Comparison of ENCODE assay signal across 8 cellular contexts in genomic region chr17:3845754-3846738, GRCh38. TPM values are rescaled to one million over a fixed set of nuclear protein-coding genes. Genes with fewer than 3 reads are reported as not detected.
DNase-seq lines count a peak whose midpoint lies in the region; ATAC-seq and TF ChIP-seq lines count a peak whose summit lies in the region.

Gene NCBP3 (minus strand): TSS chr17:3846246. CDS start chr17:3846223, 23 bp downstream.

- H3K4me2 ChIP-seq in PC-9, result peak within 1 kb of the TSS; percentile 83

- H3K36me3 Mint-ChIP-seq in activated T-cell treated with anti-CD3 and anti-CD28 coated beads, Interleukin-2, amount 50 U/mL, for 24 hours (ENCODE audit: low read depth), result peaks cover 45% of the 10 kb centered on the region

- peaks cover 7% of the 10 kb centered on the region; the same call in 1 of the 2 replicates for H3F3A ChIP-seq in PC-9 (ENCODE audit: insufficient read depth, low read depth)

- DNase-seq in DMS79 treated with DMSO at 0.1 percent for 48 hours (lab: John Stamatoyannopoulos, UW) (peak; percentile 83), PC-9 (peak; percentile 83 to 94)
- peak; percentile 87 for DNase-seq in Jurkat, Clone E6-1 (ENCODE audit: low read depth, low spot score)
- peak; percentile 95 for DNase-seq in activated T-cell treated with anti-CD3 and anti-CD28 coated beads, Interleukin-2, amount 50 U/mL, for 24 hours
- peak; percentile 70 for DNase-seq in stimulated activated CD8-positive, alpha-beta memory T cell treated with anti-CD3 and anti-CD28 coated beads, Interleukin-7, amount 100 ng/mL, for 24 hours (ENCODE audit: low read depth)

- TF ChIP-seq CTCF in PC-9 (conservative IDR thresholded peaks at IDR 0.05), result peak; percentile 95

- no peaks in the 10 kb centered on the region for H3K36me3 ChIP-seq in PC-9 (ENCODE audit: low read depth)
- no peaks in the 10 kb centered on the region for H3K36me3 ChIP-seq in esophagus (ENCODE audit: control insufficient read depth in 2 of 2, insufficient read depth in 2 of 2, low read length in 1 of 2)
- H3K36me3 ChIP-seq in muscle layer of colon (ENCODE audit: insufficient read depth, low read length), result peaks cover 11% of the 10 kb centered on the region

- peaks cover 31% of the 10 kb centered on the region for H3K4me1 Mint-ChIP-seq in activated T-cell treated with anti-CD3 and anti-CD28 coated beads, Interleukin-2, amount 50 U/mL, for 24 hours (ENCODE audit: low read depth)

- peak within 1 kb of the TSS; percentile 37 for H3K9ac ChIP-seq in muscle layer of colon (ENCODE audit: low read length)

- peak within 1 kb of the TSS; percentile 95 for H3K27ac Mint-ChIP-seq in activated T-cell treated with anti-CD3 and anti-CD28 coated beads, Interleukin-2, amount 50 U/mL, for 24 hours

- no peaks in the 10 kb centered on the region for H3K9me3 Mint-ChIP-seq in activated T-cell treated with anti-CD3 and anti-CD28 coated beads, Interleukin-2, amount 50 U/mL, for 24 hours

- H3K9me2 ChIP-seq in PC-9 (ENCODE audit: insufficient read depth), result no peaks in the 10 kb centered on the region

- POLR2A ChIA-PET in PC-9 (lab: Charles Lee; ENCODE audit: unreplicated experiment), result interaction anchor here (0.6 to 1.2 kb wide), 8 partner anchors 90 to 564 kb away, joined by 3 to 19 read pairs (median 4); partner anchors contain the start of genes CTNS and SHPK

- H3K27me3 Mint-ChIP-seq in activated T-cell treated with anti-CD3 and anti-CD28 coated beads, Interleukin-2, amount 50 U/mL, for 24 hours, result no peaks in the 10 kb centered on the region

- H3K27me3 ChIP-seq in PC-9 (ENCODE audit: insufficient read depth, low read depth) (no peaks in the 10 kb centered on the region), esophagus (ENCODE audit: control insufficient read depth in 1 of 2, insufficient read depth in 2 of 2, low read length in 2 of 2) (no peaks in the 10 kb centered on the region), muscle layer of colon (ENCODE audit: control insufficient read depth in 1 of 2, insufficient read depth in 2 of 2, low read length in 2 of 2) (no peaks in the 10 kb centered on the region)

- peak within 1 kb of the TSS; percentile 98 for H2AFZ ChIP-seq in PC-9

- H3K27ac ChIP-seq in PC-9 (peak within 1 kb of the TSS; percentile 51), esophagus (ENCODE audit: low read depth in 2 of 2, low read length in 1 of 2) (peak within 1 kb of the TSS; percentile 74 to 79), muscle layer of colon (ENCODE audit: low read depth, low read length) (peak within 1 kb of the TSS; percentile 90)

- H3K9me3 ChIP-seq in PC-9 (ENCODE audit: insufficient read depth, low read depth) (no peaks in the 10 kb centered on the region), esophagus (ENCODE audit: control insufficient read depth in 2 of 2, insufficient read depth in 1 of 2, low read depth in 1 of 2, low read length in 1 of 2) (no peaks in the 10 kb centered on the region), muscle layer of colon (ENCODE audit: low read length) (no peaks in the 10 kb centered on the region)

- H3K4me1 ChIP-seq in PC-9 (replicated peaks; ENCODE audit: insufficient read depth) (peaks cover 10% of the 10 kb centered on the region), esophagus (ENCODE audit: control insufficient read depth in 2 of 2, insufficient read depth in 2 of 2, low read length in 1 of 2) (peaks cover 2% of the 10 kb centered on the region in 2 donors), muscle layer of colon (ENCODE audit: insufficient read depth, low read length) (peaks cover 15% of the 10 kb centered on the region)

- peak; percentile 85 for ATAC-seq in GM21619 (IDR thresholded peaks at IDR 0.05; ENCODE audit: unreplicated experiment)

- intact Hi-C loops in PC-9 (cut with micrococcal nuclease; ENCODE audit: unreplicated experiment), result loop anchor here (5.0 to 10.0 kb wide), 2 partner anchors 46 to 299 kb away; partner anchors contain the start of genes CAMKK1, CYB5D2 and ZZEF1

- BruUV-seq in PC-9 (replicated peaks; lab: Mats Ljungman, UMichigan), result no TSS peak

- peak within 1 kb of the TSS; percentile 97 for H3K4me3 Mint-ChIP-seq in activated T-cell treated with anti-CD3 and anti-CD28 coated beads, Interleukin-2, amount 50 U/mL, for 24 hours

- CTCF ChIA-PET in PC-9 (lab: Charles Lee), result interaction anchor here (0.6 to 1.2 kb wide), 14 partner anchors 9 to 219 kb away, joined by 3 to 18 read pairs (median 4); partner anchors contain the start of gene HASPIN

- H3K4me3 ChIP-seq in Jurkat, Clone E6-1 (ENCODE audit: low read length), result peak within 1 kb of the TSS; percentile 82
- H3K4me3 ChIP-seq in PC-9 (peak within 1 kb of the TSS; percentile 97), esophagus (ENCODE audit: low read depth in 1 of 2, low read length in 2 of 2) (peak within 1 kb of the TSS; percentile 69 to 86), muscle layer of colon (ENCODE audit: low read depth in 1 of 2, low read length in 2 of 2) (peak within 1 kb of the TSS; percentile 71 to 95)

- peaks cover 37% of the 10 kb centered on the region for H3K79me2 ChIP-seq in PC-9 (ENCODE audit: low read depth)

- H4K20me1 ChIP-seq in PC-9 (ENCODE audit: insufficient read depth), result peaks cover 18% of the 10 kb centered on the region; the same call in 1 of the 2 replicates

- 1% methylated on average over 71 to 84 of the region's 84 CpGs for WGBS in esophagus, 2 donors

RNA-seq across cellular contexts. Expression of gene NCBP3, which starts in this region (rescaled TPM):
- 45.4 TPM for polyA plus RNA-seq in Jurkat, Clone E6-1 (2012; ENCODE audit: insufficient read depth, insufficient read length)
- 48.2 and 58.5 TPM in 2 replicates for total RNA-seq in PC-9 (2021)
- polyA plus RNA-seq in esophagus, result 10 to 100 TPM; 17.1 to 18.9 TPM

Comparison
In these comparisons a context has a peak if more than half of its experiments do, and no peak if none do; other contexts are left out.
1. Peak in every context shown above with its lines: DNase-seq, ATAC-seq, H3K4me3 ChIP-seq and H3K27ac ChIP-seq.